Comparison of ENCODE assay signal across 19 cellular contexts in genomic region chr6:47181681-47182080, GRCh38.
DNase-seq lines count a peak whose midpoint lies in the region; ATAC-seq, FAIRE-seq and TF ChIP-seq lines count a peak whose summit lies in the region.
"Had no signal": no experiment of that assay in that cellular context is flagged by ENCODE, and none has a peak within 500 bp of the region (broad histone marks: within the 10 kb centered on the region; RNA-seq: fewer than 3 reads in every experiment).

No MANE protein-coding gene starts in this region.

- no peak overlapping the region for H2BK5ac ChIP-seq in mesenchymal stem cell (ENCODE audit: low read depth, low read length, poor library complexity, severe bottlenecking)

- H3K79me1 ChIP-seq in mesenchymal stem cell (replicated peaks; ENCODE audit: low read length, poor library complexity, severe bottlenecking): no peaks in the 10 kb centered on the region

- no peak overlapping the region for H2BK120ac ChIP-seq in mesenchymal stem cell (ENCODE audit: low read depth, low read length)

- no peak overlapping the region for H3K23ac ChIP-seq in mesenchymal stem cell (ENCODE audit: low read length in 2 of 2)

- no peaks in the 10 kb centered on the region for H3K9me2 ChIP-seq in PC-3 (replicated peaks; ENCODE audit: low read length)

- H3K27ac ChIP-seq in PC-3 (ENCODE audit: low read length) (peak overlapping the region; percentile 70), colonic mucosa (peak overlapping the region; percentile 4), mesenchymal stem cell (ENCODE audit: low read length, poor library complexity, severe bottlenecking) (no peak overlapping the region), stomach (peak overlapping the region; percentile 2 to 84 (median 72)), HepG2 (ENCODE audit: extremely low read length, insufficient read depth, low read length) (no peak overlapping the region)
- H3K27ac ChIP-seq: BLaER1 treated with 17β-estradiol and CSF1 and Interleukin-3, amounts not matched to agents 10 nM and 100 nM had no signal

- no peak overlapping the region for H3K4me3 ChIP-seq in PC-3 (ENCODE audit: low read length)
- H3K4me3 ChIP-seq in colonic mucosa: no peak overlapping the region
- no peak overlapping the region for H3K4me3 ChIP-seq in mesenchymal stem cell (ENCODE audit: insufficient read depth in 1 of 2, low read depth in 1 of 2, low read length in 2 of 2)
- no peak overlapping the region for H3K4me3 ChIP-seq in stomach
- H3K4me3 ChIP-seq in HepG2 (replicated peaks in 1 of 3; ENCODE audit: insufficient read depth in 1 of 3, low read depth in 2 of 3, low read length in 3 of 3): no peak overlapping the region
- H3K4me3 ChIP-seq: BLaER1 treated with 17β-estradiol and CSF1 and Interleukin-3, amounts not matched to agents 10 nM and 100 nM; GM12878; GM23338 had no signal

- POLR2A ChIA-PET in PC-3 (lab: Charles Lee; ENCODE audit: unreplicated experiment) (no interaction called here), HepG2 (lab: Yijun Ruan, JAX) (no interaction called here)

- H2AK5ac ChIP-seq in mesenchymal stem cell (ENCODE audit: low read length, severe bottlenecking): no peak overlapping the region

- ATAC-seq in PC-3: no peak
- no peak for ATAC-seq in HepG2
- ATAC-seq: CD8-positive, alpha-beta T cell; GM12878; GM23338 had no signal

- no peak for FAIRE-seq in HepG2 (lab: Jason Lieb, UNC)
- FAIRE-seq: GM12878, H54, HTR-8/SVneo had no signal

- TF ChIP-seq POLR2A in stomach (IDR thresholded peaks at IDR 0.05): no peak
- TF ChIP-seq POLR2A in HepG2 (IDR thresholded peaks at IDR 0.05; ENCODE audit: insufficient read depth in 1 of 2, low read depth in 2 of 2, low read length in 2 of 2): no peak
- TF ChIP-seq POLR2A in erythroblast (IDR thresholded peaks at IDR 0.05; ENCODE audit: low read length): no peak

- no peak overlapping the region for H4K8ac ChIP-seq in mesenchymal stem cell (ENCODE audit: low read length)

- no peaks in the 10 kb centered on the region for H3K27me3 ChIP-seq in PC-3 (ENCODE audit: low read length)
- no peaks in the 10 kb centered on the region for H3K27me3 ChIP-seq in colonic mucosa
- H3K27me3 ChIP-seq in mesenchymal stem cell (ENCODE audit: control insufficient read depth in 1 of 2, insufficient read depth in 1 of 2, low read length in 2 of 2): no peaks in the 10 kb centered on the region
- no peaks in the 10 kb centered on the region for H3K27me3 ChIP-seq in stomach
- no peaks in the 10 kb centered on the region for H3K27me3 ChIP-seq in HepG2 (ENCODE audit: control insufficient read depth in 1 of 2, insufficient read depth in 2 of 2, low read length in 2 of 2)
- H3K27me3 ChIP-seq: BLaER1 treated with 17β-estradiol and CSF1 and Interleukin-3, amounts not matched to agents 10 nM and 100 nM had no signal

- TF ChIP-seq EP300 in stomach (IDR thresholded peaks at IDR 0.05) (no peak), HepG2 (IDR thresholded peaks at IDR 0.05; ENCODE audit: low read depth in 2 of 2, low read length in 2 of 2) (no peak), HepG2 (CRISPR knock-in tag; IDR thresholded peaks at IDR 0.05; ENCODE audit: borderline replicate concordance) (no peak)

- no peak overlapping the region for H3K18ac ChIP-seq in mesenchymal stem cell (ENCODE audit: low read depth in 1 of 2, low read length in 2 of 2)

- 0 out of 2 replicates have a peak, but pooled peaks cover 5% of the 10 kb centered on the region for H3K9me3 ChIP-seq in PC-3 (ENCODE audit: low read length)
- no peaks in the 10 kb centered on the region for H3K9me3 ChIP-seq in colonic mucosa
- no peaks in the 10 kb centered on the region for H3K9me3 ChIP-seq in mesenchymal stem cell (ENCODE audit: control insufficient read depth, low read length)
- H3K9me3 ChIP-seq in stomach: no peaks in the 10 kb centered on the region
- no peaks in the 10 kb centered on the region for H3K9me3 ChIP-seq in HepG2 (ENCODE audit: low read length)

- BruUV-seq in PC-3 (replicated peaks; lab: Mats Ljungman, UMichigan): no TSS peak
- BruUV-seq in HepG2 (replicated peaks; lab: Mats Ljungman, UMichigan): no TSS peak

- peak overlapping the region; percentile 66 for H2BK15ac ChIP-seq in mesenchymal stem cell (ENCODE audit: low read depth, poor library complexity, severe bottlenecking)

- H3K4ac ChIP-seq in mesenchymal stem cell (ENCODE audit: low read depth in 1 of 2, low read length in 2 of 2): no peak overlapping the region

- peaks cover 53% of the 10 kb centered on the region for H3K4me1 ChIP-seq in PC-3 (ENCODE audit: insufficient read depth, low read length)
- H3K4me1 ChIP-seq in colonic mucosa: no peaks in the 10 kb centered on the region
- peaks cover 3% of the 10 kb centered on the region for H3K4me1 ChIP-seq in mesenchymal stem cell (ENCODE audit: control insufficient read depth, insufficient read depth, low read depth, low read length)
- H3K4me1 ChIP-seq in stomach: peaks cover 0 to 21% (median 12%) of the 10 kb centered on the region in 4 donors
- H3K4me1 ChIP-seq in HepG2 (ENCODE audit: insufficient read depth, low read length): peaks cover 15% of the 10 kb centered on the region
- H3K4me1 ChIP-seq: BLaER1 treated with 17β-estradiol and CSF1 and Interleukin-3, amounts not matched to agents 10 nM and 100 nM had no signal

- H2AFZ ChIP-seq in PC-3 (ENCODE audit: low read length): no peak overlapping the region
- no peak overlapping the region for H2AFZ ChIP-seq in mesenchymal stem cell (ENCODE audit: low read depth, low read length)
- no peak overlapping the region for H2AFZ ChIP-seq in HepG2 (ENCODE audit: low read length)

- H3F3A ChIP-seq in PC-3 (ENCODE audit: low read length, unreplicated experiment): no peaks in the 10 kb centered on the region

- peak overlapping the region in 1 of 2 experiments; percentile 14 for H2BK12ac ChIP-seq in mesenchymal stem cell (ENCODE audit: low read length in 2 of 2)

- WGBS in mesenchymal stem cell: 96% methylated on average over 5 of the region's 5 CpGs
- 77 to 87% (median 78%) methylated on average over 5 of the region's 5 CpGs for WGBS in stomach, 5 donors
- 93% methylated on average over 5 of the region's 5 CpGs for WGBS in HepG2 (ENCODE audit: low lambda C conversion rate)

- no peak overlapping the region for H3K14ac ChIP-seq in mesenchymal stem cell (ENCODE audit: low read length in 2 of 2)

- H3K9ac ChIP-seq in PC-3 (ENCODE audit: low read length) (no peak overlapping the region), colonic mucosa (ENCODE audit: low read depth in 2 of 2, low read length in 2 of 2) (no peak overlapping the region), mesenchymal stem cell (ENCODE audit: low read length) (no peak overlapping the region), HepG2 (ENCODE audit: insufficient read depth, low read depth, low read length) (no peak overlapping the region)
- H3K9ac ChIP-seq: BLaER1 treated with 17β-estradiol and CSF1 and Interleukin-3, amounts not matched to agents 10 nM and 100 nM had no signal

- no peaks in the 10 kb centered on the region for H3K36me3 ChIP-seq in PC-3 (ENCODE audit: low read depth, low read length)
- no peaks in the 10 kb centered on the region for H3K36me3 ChIP-seq in colonic mucosa
- no peaks in the 10 kb centered on the region for H3K36me3 ChIP-seq in mesenchymal stem cell (ENCODE audit: control insufficient read depth in 1 of 2, insufficient read depth in 2 of 2, low read depth in 1 of 2, low read length in 2 of 2)
- H3K36me3 ChIP-seq in stomach: no peaks in the 10 kb centered on the region
- H3K36me3 ChIP-seq in HepG2 (replicated peaks in 1 of 2; ENCODE audit: control insufficient read depth in 1 of 2, insufficient read depth in 2 of 2, low read length in 2 of 2): no peaks in the 10 kb centered on the region
- H3K36me3 ChIP-seq: BLaER1 treated with 17β-estradiol and CSF1 and Interleukin-3, amounts not matched to agents 10 nM and 100 nM had no signal

- H4K91ac ChIP-seq in mesenchymal stem cell (ENCODE audit: low read length): no peak overlapping the region

- H4K20me1 ChIP-seq in PC-3 (ENCODE audit: low read length): no peaks in the 10 kb centered on the region
- no peaks in the 10 kb centered on the region for H4K20me1 ChIP-seq in HepG2 (ENCODE audit: insufficient read depth, low read length)
- H4K20me1 ChIP-seq: BLaER1 treated with 17β-estradiol and CSF1 and Interleukin-3, amounts not matched to agents 10 nM and 100 nM had no signal

- CTCF ChIA-PET in PC-3 (lab: Charles Lee) (no interaction called here), HepG2 (lab: Yijun Ruan, JAX; ENCODE audit: low intra/inter-chr PET ratio, low total read pairs) (no interaction called here)

- intact Hi-C loops in PC-3 (cut with micrococcal nuclease) (loop anchor here (2.0 to 10.0 kb wide), 2 partner anchors 47 to 63 kb away; no protein-coding TSS in a partner anchor), colonic mucosa (cut with DNase I) (no loop called here), stomach (cut with DNase I; ENCODE audit: low total_unique reads) (no loop called here), HepG2 (cut with micrococcal nuclease; ENCODE audit: unreplicated experiment) (no loop called here)

- H3K4me2 ChIP-seq in PC-3 (ENCODE audit: low read length): no peak overlapping the region
- no peak overlapping the region for H3K4me2 ChIP-seq in mesenchymal stem cell (ENCODE audit: low read length, poor library complexity, severe bottlenecking)
- no peak overlapping the region for H3K4me2 ChIP-seq in HepG2 (ENCODE audit: low read depth, low read length)
- H3K4me2 ChIP-seq: BLaER1 treated with 17β-estradiol and CSF1 and Interleukin-3, amounts not matched to agents 10 nM and 100 nM; GM23338 had no signal

- TF ChIP-seq RAD21 in HepG2 (CRISPR knock-in tag; IDR thresholded peaks at IDR 0.05): no peak

- DNase-seq in PC-3: no peak
- no peak for DNase-seq in colonic mucosa
- no peak for DNase-seq in mesenchymal stem cell
- no peak for DNase-seq in stomach
- DNase-seq in HepG2 (ENCODE audit: low spot score): no peak
- no peak for DNase-seq in NCI-H774 (lab: John Stamatoyannopoulos, UW)
- no peak for DNase-seq in erythroblast (lab: John Stamatoyannopoulos, UW)
- no peak for DNase-seq in DMS114 treated with DMSO at 0.1 percent for 48 hours (lab: John Stamatoyannopoulos, UW; ENCODE audit: unreplicated experiment)
- DNase-seq: 8988T; CD8-positive, alpha-beta T cell; DND-41; EL; HCEC 1CT; HFFc6 had no signal

- H3K79me2 ChIP-seq in PC-3 (ENCODE audit: low read length): no peaks in the 10 kb centered on the region
- H3K79me2 ChIP-seq in HepG2 (ENCODE audit: insufficient read depth, low read length): no peaks in the 10 kb centered on the region

- in situ Hi-C loops in HepG2 (cut with HindIII; ENCODE audit: extremely low pct_ligation_motif_present, low pct_unique_long_range_greater_than_20kb): no loop called here

- no peak for TF ChIP-seq CTCF in PC-3 (conservative IDR thresholded peaks at IDR 0.05; ENCODE audit: low read depth, low read length)
- no peak for TF ChIP-seq CTCF in colonic mucosa (IDR thresholded peaks at IDR 0.05)
- no peak for TF ChIP-seq CTCF in stomach (IDR thresholded peaks at IDR 0.05)
- TF ChIP-seq CTCF in HepG2 (CRISPR knock-in tag; IDR thresholded peaks at IDR 0.05): no peak

Comparison
In these comparisons a context has a peak if more than half of its experiments do, and no peak if none do; other contexts are left out.
1. H3K27ac ChIP-seq: peak in PC-3 (single experiment), colonic mucosa (single experiment) and stomach (5 of 5); none in mesenchymal stem cell (single experiment) and HepG2 (single experiment).